ENCODE assay signal across 8 cellular contexts in genomic region chr1:209207701-209208286, GRCh38.
DNase-seq lines count a peak whose midpoint lies in the region; FAIRE-seq and TF ChIP-seq lines count a peak whose summit lies in the region.

No MANE protein-coding gene starts in this region.

- H3K4me3 ChIP-seq in fibroblast of pulmonary artery (replicated peaks; ENCODE audit: low read depth, low read length) = peak overlapping the region; percentile 42

- no peak overlapping the region for H3K9ac ChIP-seq in H9 (ENCODE audit: extremely low read depth, insufficient read length, low read length)

- H3K79me1 ChIP-seq in H9 (ENCODE audit: insufficient read depth, low read depth, low read length, poor library complexity, severe bottlenecking) = no peaks in the 10 kb centered on the region

- TF ChIP-seq CTCF in H9 (conservative IDR thresholded peaks at IDR 0.05) (peak; percentile 95), fibroblast of pulmonary artery (IDR thresholded peaks at IDR 0.05; ENCODE audit: low read length, missing control alignments) (peak; percentile 80), nephron progenitor cell (IDR thresholded peaks at IDR 0.05) (peak; percentile 77)

- peak overlapping the region; percentile 75 for H3K4me2 ChIP-seq in H9 (ENCODE audit: insufficient read depth, insufficient read length, low read length)

- H4K91ac ChIP-seq in H9 (ENCODE audit: insufficient read length, low read depth, low read length) = no peak overlapping the region

- H3K4me1 Mint-ChIP-seq in H9 (peaks cover 15 to 24% of the 10 kb centered on the region in 2 experiments), nephron progenitor cell (peaks cover 18% of the 10 kb centered on the region)

- no peaks in the 10 kb centered on the region for H3K9me3 ChIP-seq in H9 (ENCODE audit: control insufficient read depth, low read depth, low read length)

- no peak overlapping the region for H2BK15ac ChIP-seq in H9 (ENCODE audit: low read depth, low read length)

- peaks cover 13% of the 10 kb centered on the region for H3K27me3 Mint-ChIP-seq in H9 (ENCODE audit: low read depth)
- H3K27me3 Mint-ChIP-seq in nephron progenitor cell (ENCODE audit: low read depth, poor library complexity) = peaks cover 26% of the 10 kb centered on the region

- H3K4me1 ChIP-seq in H9 (ENCODE audit: insufficient read depth, low read length) = peaks cover 6% of the 10 kb centered on the region; the same call in 1 of the 2 replicates

- H3K27me3 ChIP-seq in H9 (ENCODE audit: insufficient read depth, low read length) = no peaks in the 10 kb centered on the region

- peak overlapping the region; percentile 94 for H2AFZ ChIP-seq in H9 (ENCODE audit: low read length)

- H3K36me3 Mint-ChIP-seq in H9 (ENCODE audit: insufficient read depth in 1 of 3, low read depth in 3 of 3) = no peaks in the 10 kb centered on the region
- H3K36me3 Mint-ChIP-seq in nephron progenitor cell (ENCODE audit: low read depth) = no peaks in the 10 kb centered on the region

- no peak overlapping the region for H2BK5ac ChIP-seq in H9 (ENCODE audit: insufficient read length, low read length)

- FAIRE-seq in urothelium cell line (lab: Jason Lieb, UNC) = peak; percentile 9

- no peaks in the 10 kb centered on the region for H4K20me1 ChIP-seq in H9 (ENCODE audit: control insufficient read depth, insufficient read depth, insufficient read length)

- no CpG with 5 or more reads among the region's 31 CpGs for WGBS in H9 (ENCODE audit: extremely low coverage, insufficient read length, low lambda C conversion rate)

- H3K23me2 ChIP-seq in H9 (ENCODE audit: insufficient read length, low read depth, low read length, poor library complexity, severe bottlenecking) = peaks cover 6% of the 10 kb centered on the region

- no peak overlapping the region for H3K23ac ChIP-seq in H9 (ENCODE audit: insufficient read length, low read depth, low read length)

- no peak overlapping the region for H3K4ac ChIP-seq in H9 (ENCODE audit: low read depth, low read length)

- peak overlapping the region; percentile 63 for H3K18ac ChIP-seq in H9 (ENCODE audit: insufficient read length, low read depth, low read length)

- H2AK5ac ChIP-seq in H9 (ENCODE audit: insufficient read length, low read length) = no peak overlapping the region

- H3T11ph ChIP-seq in H9 (ENCODE audit: low read length) = no peak overlapping the region

- H3K9me3 Mint-ChIP-seq in H9 (no peaks in the 10 kb centered on the region), nephron progenitor cell (no peaks in the 10 kb centered on the region)

- no peak overlapping the region for H4K5ac ChIP-seq in H9 (ENCODE audit: insufficient read length, low read depth, low read length)

- no peak overlapping the region for H2BK20ac ChIP-seq in H9 (ENCODE audit: low read depth, low read length, poor library complexity, severe bottlenecking)

- H3K79me2 ChIP-seq in H9 (ENCODE audit: insufficient read depth, low read length) = no peaks in the 10 kb centered on the region

- H3K14ac ChIP-seq in H9 (ENCODE audit: insufficient read depth, low read length) = 0 out of 2 replicates have a peak overlapping the region, but pooled peaks have one; percentile 33

- no peak overlapping the region for H3K56ac ChIP-seq in H9 (ENCODE audit: insufficient read length, low read depth, low read length)

- H4K8ac ChIP-seq in H9 (replicated peaks; ENCODE audit: insufficient read length, low read depth, low read length) = no peak overlapping the region

- no peak overlapping the region for H3K27ac Mint-ChIP-seq in H9
- no peak overlapping the region for H3K27ac Mint-ChIP-seq in nephron progenitor cell

- no peak overlapping the region for H2BK120ac ChIP-seq in H9 (ENCODE audit: low read depth, low read length, poor library complexity, severe bottlenecking)

- peak; percentile 53 for DNase-seq in SIG-M5 treated with dmso at 0.1 percent for 504 hours (lab: John Stamatoyannopoulos, UW; ENCODE audit: unreplicated experiment)
- DNase-seq in SIG-M5 (lab: John Stamatoyannopoulos, UW) = no peak
- DNase-seq in H9 = peak; percentile 84
- DNase-seq in NCI-H1048 (lab: John Stamatoyannopoulos, UW) = peak; percentile 21
- peak; percentile 62 for DNase-seq in T1000 (lab: John Stamatoyannopoulos, UW)
- DNase-seq in fibroblast of pulmonary artery (ENCODE audit: low read depth) = peak; percentile 68
- peak; percentile 83 for DNase-seq in nephron progenitor cell
- DNase-seq in urothelium cell line (ENCODE audit: low spot score) = peak; percentile 80

- H3K27ac ChIP-seq in H9 (ENCODE audit: insufficient read length, low read depth, low read length) = no peak overlapping the region

- H2BK12ac ChIP-seq in H9 (ENCODE audit: insufficient read length, low read depth, low read length) = no peak overlapping the region

- H3K4me3 Mint-ChIP-seq in H9 (peak overlapping the region; percentile 73 to 81), nephron progenitor cell (peak overlapping the region; percentile 84)
